Comparison of ENCODE assay signal across 8 cellular contexts in the genomic region with DNA sequence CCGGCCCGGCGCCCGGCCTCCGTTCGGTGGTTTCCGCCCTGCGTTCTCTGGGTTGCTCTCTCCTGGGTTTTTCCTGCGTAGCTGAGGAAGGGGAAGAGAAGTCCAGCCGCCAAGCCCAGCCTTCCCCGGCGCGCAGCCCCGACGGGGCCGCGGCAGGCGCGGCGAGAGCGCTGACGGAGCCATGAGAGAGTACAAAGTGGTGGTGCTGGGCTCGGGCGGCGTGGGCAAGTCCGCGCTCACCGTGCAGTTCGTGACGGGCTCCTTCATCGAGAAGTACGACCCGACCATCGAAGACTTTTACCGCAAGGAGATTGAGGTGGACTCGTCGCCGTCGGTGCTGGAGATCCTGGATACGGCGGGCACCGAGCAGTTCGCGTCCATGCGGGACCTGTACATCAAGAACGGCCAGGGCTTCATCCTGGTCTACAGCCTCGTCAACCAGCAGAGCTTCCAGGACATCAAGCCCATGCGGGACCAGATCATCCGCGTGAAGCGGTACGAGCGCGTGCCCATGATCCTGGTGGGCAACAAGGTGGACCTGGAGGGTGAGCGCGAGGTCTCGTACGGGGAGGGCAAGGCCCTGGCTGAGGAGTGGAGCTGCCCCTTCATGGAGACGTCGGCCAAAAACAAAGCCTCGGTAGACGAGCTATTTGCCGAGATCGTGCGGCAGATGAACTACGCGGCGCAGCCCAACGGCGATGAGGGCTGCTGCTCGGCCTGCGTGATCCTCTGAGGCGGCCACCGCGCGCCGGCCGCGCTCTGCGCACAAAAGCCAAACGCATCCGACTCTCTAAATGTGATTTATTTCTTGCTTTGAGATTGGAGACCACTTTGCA. TPM values are rescaled to one million over a fixed set of nuclear protein-coding genes. Genes with fewer than 3 reads are reported as not detected.
DNase-seq lines count a peak whose midpoint lies in the region; ATAC-seq and TF ChIP-seq lines count a peak whose summit lies in the region.

No MANE protein-coding gene starts in this region.

- peaks cover 25 to 34% of the 10 kb centered on the region in 2 donors for H3K36me3 Mint-ChIP-seq in CD14-positive monocyte

- H3K4me3 Mint-ChIP-seq in CD14-positive monocyte = peak overlapping the region; percentile 98 to 99

- no peaks in the 10 kb centered on the region for H3K27me3 Mint-ChIP-seq in CD14-positive monocyte (ENCODE audit: low read depth in 3 of 3)

- peaks cover 44% of the 10 kb centered on the region for H3K4me1 Mint-ChIP-seq in CD14-positive monocyte

- peaks cover 19% of the 10 kb centered on the region for H3K4me1 ChIP-seq in HUES48 (ENCODE audit: control insufficient read depth, insufficient read depth, low read length)

- no peaks in the 10 kb centered on the region for H3K9me3 ChIP-seq in HUES48 (ENCODE audit: control insufficient read depth, insufficient read depth, low read length)

- H3K27ac ChIP-seq in HUES48 (ENCODE audit: low read depth, low read length) = peak overlapping the region; percentile 28
- H3K27ac ChIP-seq in caudate nucleus (ENCODE audit: low read depth, low read length) = peak overlapping the region; percentile 59

- peak; percentile 2 for ATAC-seq in GM19463 (IDR thresholded peaks at IDR 0.05; ENCODE audit: unreplicated experiment)
- peak; percentile 9 for ATAC-seq in left colon

- H3K27me3 ChIP-seq in HUES48 (ENCODE audit: control insufficient read depth, insufficient read depth, low read length) = peaks cover 6% of the 10 kb centered on the region; the same call in 1 of the 2 replicates

- peaks cover 3% of the 10 kb centered on the region for H3K36me3 ChIP-seq in HUES48 (ENCODE audit: control insufficient read depth, insufficient read depth, low read length)

- no peak for TF ChIP-seq CTCF in CD14-positive monocyte (IDR thresholded peaks at IDR 0.05)

- H3K9me3 Mint-ChIP-seq in CD14-positive monocyte = no peaks in the 10 kb centered on the region

- peak overlapping the region; percentile 93 to 99 (median 96) for H3K27ac Mint-ChIP-seq in CD14-positive monocyte

- peak overlapping the region; percentile 64 for H3K9ac ChIP-seq in HUES48 (ENCODE audit: low read depth, low read length)

- DNase-seq in CD14-positive monocyte (ENCODE audit: low spot score) (peak; percentile 49), caudate nucleus (lab: John Stamatoyannopoulos, UW) (peak in 41 of 61 donors; percentile 2 to 76 (median 41)), left colon (peak; percentile 32 to 56), GDM1 (lab: John Stamatoyannopoulos, UW) (no peak)
- DNase-seq in activated CD4-positive, CD25-positive, alpha-beta regulatory T cell (lab: John Stamatoyannopoulos, UW) = peak; percentile 12 to 39 (median 20)
- DNase-seq in stimulated activated CD4-positive, alpha-beta T cell treated with anti-CD3 and anti-CD28 coated beads, Interleukin-1b, Interleukin-23, amount 100 ng/mL, for 48 hours = peak; percentile 48

- intact Hi-C loops in CD14-positive monocyte (cut with micrococcal nuclease) = loop anchor here (5.0 to 10.0 kb wide), 5 partner anchors 45 to 602 kb away; no protein-coding TSS in a partner anchor
- intact Hi-C loops in left colon (cut with DNase I, micrococcal nuclease) = loop anchor here in 1 of 2 donors (10.0 kb wide), 1 partner anchor 118 kb away; no protein-coding TSS in a partner anchor

- peak overlapping the region; percentile 82 for H3K4me3 ChIP-seq in HUES48 (ENCODE audit: low read depth, low read length)

RNA-seq across cellular contexts. Expression of a gene that starts 0.7 kb away (rescaled TPM):
- polyA plus RNA-seq in CD14-positive monocyte = 10 to 100 TPM; 24.7 to 35.5 TPM
- total RNA-seq in left colon = 10 to 100 TPM; 10.0 to 18.5 TPM
